In genomic region chr10:100020161-100020882, GRCh38 we compare ENCODE assay signal across 8 cellular contexts. TPM values are rescaled to one million over a fixed set of nuclear protein-coding genes. Genes with fewer than 3 reads are reported as not detected.
DNase-seq lines count a peak whose midpoint lies in the region; ATAC-seq and TF ChIP-seq lines count a peak whose summit lies in the region.

No MANE protein-coding gene starts in this region.

- H3K27ac Mint-ChIP-seq in nephron progenitor cell, result peak overlapping the region; percentile 3

- ATAC-seq in GM18870 (IDR thresholded peaks at IDR 0.05; ENCODE audit: unreplicated experiment), result peak; percentile 66
- peak; percentile 83 for ATAC-seq in HG02884 (IDR thresholded peaks at IDR 0.05; ENCODE audit: unreplicated experiment)
- ATAC-seq in HG03039 (IDR thresholded peaks at IDR 0.05; ENCODE audit: unreplicated experiment), result no peak

- H3K27me3 Mint-ChIP-seq in nephron progenitor cell (ENCODE audit: low read depth, poor library complexity), result peaks cover 3% of the 10 kb centered on the region

- H3K4me3 Mint-ChIP-seq in nephron progenitor cell, result no peak overlapping the region

- peaks cover 25% of the 10 kb centered on the region for H3K4me1 Mint-ChIP-seq in nephron progenitor cell

- peak; percentile 68 for DNase-seq in NCI-H510A (lab: John Stamatoyannopoulos, UW)
- no peak for DNase-seq in nephron progenitor cell
- DNase-seq in OCI-M1 (lab: John Stamatoyannopoulos, UW), result no peak
- no peak for DNase-seq in mesenteric fat pad (ENCODE audit: low spot score)
- no peak for DNase-seq in effector CD4-positive, alpha-beta T cell

- no peaks in the 10 kb centered on the region for H3K36me3 Mint-ChIP-seq in nephron progenitor cell (ENCODE audit: low read depth)

- TF ChIP-seq CTCF in nephron progenitor cell (IDR thresholded peaks at IDR 0.05), result no peak

- H3K9me3 Mint-ChIP-seq in nephron progenitor cell, result no peaks in the 10 kb centered on the region

RNA-seq across cellular contexts. Expression of gene DNMBP, which starts 10.6 kb away (rescaled TPM):
- 19.7 TPM for total RNA-seq in mesenteric fat pad
